15 cellular contexts compared by ENCODE assay signal in the genomic region with DNA sequence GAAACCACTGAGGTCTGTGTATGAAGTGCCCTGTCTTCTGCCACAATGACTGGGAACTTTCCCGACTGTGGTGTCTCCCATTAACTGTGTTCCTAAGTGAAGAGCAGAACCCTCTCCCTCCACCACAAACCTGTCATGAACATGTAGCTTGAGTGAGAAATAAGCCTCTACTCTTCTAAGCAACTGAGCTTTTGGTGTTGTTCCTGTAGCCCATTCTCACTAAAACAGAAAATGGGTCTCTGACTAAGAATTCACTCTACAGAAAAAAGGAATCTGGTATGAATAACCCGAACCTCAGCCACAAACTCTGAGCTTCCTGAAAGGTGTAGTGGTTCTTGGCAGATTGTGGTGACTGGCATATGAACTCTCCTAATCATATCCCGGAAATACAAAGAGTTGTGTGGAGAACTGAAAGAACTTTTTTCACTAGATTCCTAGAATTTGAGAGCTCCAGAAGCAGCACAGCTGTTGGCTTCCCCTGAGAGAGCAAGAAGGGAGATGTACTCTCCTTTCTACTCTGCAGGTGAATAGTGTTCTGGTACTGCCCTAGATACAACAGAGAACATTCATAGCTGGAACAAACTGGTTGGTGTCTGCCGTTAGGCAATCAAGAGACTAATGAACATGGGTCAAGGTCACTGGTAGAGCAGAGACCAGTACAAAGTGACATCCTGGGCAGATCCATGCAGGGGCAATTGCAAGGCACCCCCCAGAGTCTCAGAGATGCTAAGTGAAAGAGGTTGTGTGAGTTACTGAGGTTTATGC.
DNase-seq lines count a peak whose midpoint lies in the region; ATAC-seq, FAIRE-seq and TF ChIP-seq lines count a peak whose summit lies in the region.
"Had no signal": no experiment of that assay in that cellular context is flagged by ENCODE, and none has a peak within 500 bp of the region (broad histone marks: within the 10 kb centered on the region; RNA-seq: fewer than 3 reads in every experiment).

No MANE protein-coding gene starts in this region.

- no peaks in the 10 kb centered on the region for H3K79me2 ChIP-seq in GM12878 (ENCODE audit: control insufficient read depth, insufficient read depth, low read length)

- in situ Hi-C loops in GM12878 (cut with MboI) = no loop called here

- 0% methylated on average over 4 of the region's 4 CpGs for WGBS in GM12878 (ENCODE audit: insufficient coverage, insufficient replicate concordance, low lambda C conversion rate, missing lambda C conversion rate)

- no peak for TF ChIP-seq EP300 in GM12878 (IDR thresholded peaks at IDR 0.05; ENCODE audit: borderline replicate concordance in 1 of 2, control insufficient read depth in 1 of 2, low read depth in 2 of 2, low read length in 2 of 2)

- no peaks in the 10 kb centered on the region for H3K36me3 ChIP-seq in GM12878 (ENCODE audit: control insufficient read depth in 2 of 2, insufficient read depth in 2 of 2, low read length in 1 of 2)
- H3K36me3 ChIP-seq: HAP-1, left ventricle myocardium inferior had no signal

- no peak for TF ChIP-seq POLR2A in GM12878 (IDR thresholded peaks at IDR 0.05; ENCODE audit: low read depth, low read length)

- no peak overlapping the region for H3K4me3 ChIP-seq in GM12878
- H3K4me3 ChIP-seq: HAP-1, left ventricle myocardium inferior had no signal

- POLR2A ChIA-PET in GM12878 (lab: Charles Lee) = interaction anchor here (0.5 kb wide), 1 partner anchor 16 kb away, joined by 3 read pairs; no protein-coding TSS in a partner anchor

- no peak for FAIRE-seq in GM12878 (lab: Jason Lieb, UNC)
- FAIRE-seq: endometrium had no signal

- intact Hi-C loops in GM12878 (cut with micrococcal nuclease; ENCODE audit: unreplicated experiment) = no loop called here

- no peak for TF ChIP-seq CTCF in GM12878 (IDR thresholded peaks at IDR 0.05 in 2 of 3, conservative IDR thresholded peaks at IDR 0.05 in 1 of 3; ENCODE audit: control insufficient read depth in 2 of 3, extremely low read depth in 1 of 3, insufficient read depth in 1 of 3, low read depth in 3 of 3, low read length in 3 of 3)

- no peaks in the 10 kb centered on the region for H3K9me3 ChIP-seq in GM12878 (replicated peaks; ENCODE audit: control insufficient read depth, insufficient read depth, low read length)
- H3K9me3 ChIP-seq: HAP-1, left ventricle myocardium inferior had no signal

- CTCF ChIA-PET in GM12878 (lab: Yijun Ruan, JAX) = interaction anchor here (1.1 to 1.3 kb wide), 2 partner anchors 9 to 229 kb away, joined by 3 to 4 read pairs; no protein-coding TSS in a partner anchor

- H2AFZ ChIP-seq in GM12878 (ENCODE audit: control insufficient read depth, low read depth, low read length) = no peak overlapping the region

- SMC1A ChIA-PET in GM12878 (lab: Charles Lee; ENCODE audit: uncharacterized antibody, unreplicated experiment) = interaction anchor here (1.1 kb wide), 1 partner anchor 36 kb away, joined by 3 read pairs; no protein-coding TSS in a partner anchor

- RAD21 ChIA-PET in GM12878 (lab: Charles Lee; ENCODE audit: unreplicated experiment) = interaction anchor here (1.5 kb wide), 1 partner anchor 18 kb away, joined by 3 read pairs; no protein-coding TSS in a partner anchor

- no peaks in the 10 kb centered on the region; a peak in 1 of 4 replicates for H3K27me3 ChIP-seq in GM12878 (replicated peaks in 1 of 2; ENCODE audit: control insufficient read depth in 2 of 2, insufficient read depth in 2 of 2, low read length in 1 of 2)

- H4K20me1 ChIP-seq in GM12878 (ENCODE audit: control insufficient read depth, insufficient read depth) = no peaks in the 10 kb centered on the region

- no peak overlapping the region for H3K4me2 ChIP-seq in GM12878 (ENCODE audit: control insufficient read depth, insufficient read depth)

- peak; percentile 42 for DNase-seq in stimulated activated CD4-positive, alpha-beta T cell treated with anti-CD3 and anti-CD28 coated beads, Interleukin-1b, Interleukin-23, amount 100 ng/mL, for 48 hours
- DNase-seq in stimulated activated CD4-positive, alpha-beta T cell treated with anti-CD3 and anti-CD28 coated beads, Interleukin-2, amount 100 ng/mL, for 48 hours = no peak
- DNase-seq in GM12878 (ENCODE audit: low read depth, low spot score) (no peak), HuH-7.5 (ENCODE audit: low spot score) (no peak), NCI-H82 (lab: John Stamatoyannopoulos, UW) (no peak)
- DNase-seq: anterior cingulate cortex, DMS 273 treated with DMSO at 0.1 percent for 48 hours, left ventricle myocardium inferior, NCI-H1436 treated with DMSO at 0.1 percent for 48 hours, NCI-H345, T-cell had no signal

- peak; percentile 50 for ATAC-seq in HG02885 (IDR thresholded peaks at IDR 0.05; ENCODE audit: poor library complexity, unreplicated experiment)
- ATAC-seq in GM12878 = peak; percentile 53
- no peak for ATAC-seq in HG03280 (IDR thresholded peaks at IDR 0.05; ENCODE audit: unreplicated experiment)
- ATAC-seq: T-cell had no signal

- H3K4me1 ChIP-seq in GM12878 (ENCODE audit: control insufficient read depth, insufficient read depth, low read length) = no peaks in the 10 kb centered on the region
- H3K4me1 ChIP-seq: HAP-1, left ventricle myocardium inferior had no signal

- no TSS peak for BruUV-seq in GM12878 (replicated peaks; lab: Mats Ljungman, UMichigan)

- no peak overlapping the region for H3K27ac ChIP-seq in GM12878 (ENCODE audit: control insufficient read depth, insufficient read depth)
- H3K27ac ChIP-seq: left ventricle myocardium inferior had no signal

- no peak for TF ChIP-seq RAD21 in GM12878 (IDR thresholded peaks at IDR 0.05; ENCODE audit: insufficient read depth, low read depth, low read length)

- no peak overlapping the region for H3K9ac ChIP-seq in GM12878 (ENCODE audit: control insufficient read depth, insufficient read depth, low read length)

TF ChIP-seq in GM12878, 131 proteins besides CTCF, POLR2A, EP300 and RAD21:
- TF ChIP-seq FOS (IDR thresholded peaks at IDR 0.05; ENCODE audit: borderline replicate concordance, extremely low read depth, insufficient read length) = no peak
- TF ChIP-seq JUND (IDR thresholded peaks at IDR 0.05; ENCODE audit: low read depth, low read length) = no peak
- TF ChIP-seq, protein P1, sequence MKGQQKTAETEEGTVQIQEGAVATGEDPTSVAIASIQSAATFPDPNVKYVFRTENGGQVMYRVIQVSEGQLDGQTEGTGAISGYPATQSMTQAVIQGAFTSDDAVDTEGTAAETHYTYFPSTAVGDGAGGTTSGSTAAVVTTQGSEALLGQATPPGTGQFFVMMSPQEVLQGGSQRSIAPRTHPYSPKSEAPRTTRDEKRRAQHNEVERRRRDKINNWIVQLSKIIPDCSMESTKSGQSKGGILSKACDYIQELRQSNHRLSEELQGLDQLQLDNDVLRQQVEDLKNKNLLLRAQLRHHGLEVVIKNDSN (IDR thresholded peaks at IDR 0.05; ENCODE audit: borderline replicate concordance, extremely low read length, insufficient read depth, low read depth, low read length) = no peak
- TF ChIP-seq STAT3 (IDR thresholded peaks at IDR 0.05; ENCODE audit: low read depth, low read length) = no peak
- TF ChIP-seq, protein P2, sequence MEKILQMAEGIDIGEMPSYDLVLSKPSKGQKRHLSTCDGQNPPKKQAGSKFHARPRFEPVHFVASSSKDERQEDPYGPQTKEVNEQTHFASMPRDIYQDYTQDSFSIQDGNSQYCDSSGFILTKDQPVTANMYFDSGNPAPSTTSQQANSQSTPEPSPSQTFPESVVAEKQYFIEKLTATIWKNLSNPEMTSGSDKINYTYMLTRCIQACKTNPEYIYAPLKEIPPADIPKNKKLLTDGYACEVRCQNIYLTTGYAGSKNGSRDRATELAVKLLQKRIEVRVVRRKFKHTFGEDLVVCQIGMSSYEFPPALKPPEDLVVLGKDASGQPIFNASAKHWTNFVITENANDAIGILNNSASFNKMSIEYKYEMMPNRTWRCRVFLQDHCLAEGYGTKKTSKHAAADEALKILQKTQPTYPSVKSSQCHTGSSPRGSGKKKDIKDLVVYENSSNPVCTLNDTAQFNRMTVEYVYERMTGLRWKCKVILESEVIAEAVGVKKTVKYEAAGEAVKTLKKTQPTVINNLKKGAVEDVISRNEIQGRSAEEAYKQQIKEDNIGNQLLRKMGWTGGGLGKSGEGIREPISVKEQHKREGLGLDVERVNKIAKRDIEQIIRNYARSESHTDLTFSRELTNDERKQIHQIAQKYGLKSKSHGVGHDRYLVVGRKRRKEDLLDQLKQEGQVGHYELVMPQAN (conservative IDR thresholded peaks at IDR 0.05) = no peak
- no peak for TF ChIP-seq ASH2L (IDR thresholded peaks at IDR 0.05; ENCODE audit: borderline replicate concordance, low read depth)
- 0 out of 2 replicates have a peak, but pooled peaks have one; percentile 7 for TF ChIP-seq JUNB (IDR thresholded peaks at IDR 0.05)
- no peak for TF ChIP-seq POU2F2 (IDR thresholded peaks at IDR 0.05; ENCODE audit: borderline replicate concordance, low read depth, low read length)
- no peak for TF ChIP-seq TBL1XR1 (IDR thresholded peaks at IDR 0.05; ENCODE audit: low read depth, low read length)
- peak; percentile 52 for TF ChIP-seq RUNX3 (IDR thresholded peaks at IDR 0.05; ENCODE audit: low read length)
- no peak for TF ChIP-seq MEF2B (IDR thresholded peaks at IDR 0.05; ENCODE audit: partially characterized antibody, poor library complexity, severe bottlenecking)
- no peak for TF ChIP-seq SREBF1 (IDR thresholded peaks at IDR 0.05; ENCODE audit: low read length)
- no peak for TF ChIP-seq TCF12 (IDR thresholded peaks at IDR 0.05; ENCODE audit: low read depth, low read length)
- no peak for TF ChIP-seq RELA (IDR thresholded peaks at IDR 0.05; ENCODE audit: borderline replicate concordance, partially characterized antibody)
- TF ChIP-seq, protein P3, sequence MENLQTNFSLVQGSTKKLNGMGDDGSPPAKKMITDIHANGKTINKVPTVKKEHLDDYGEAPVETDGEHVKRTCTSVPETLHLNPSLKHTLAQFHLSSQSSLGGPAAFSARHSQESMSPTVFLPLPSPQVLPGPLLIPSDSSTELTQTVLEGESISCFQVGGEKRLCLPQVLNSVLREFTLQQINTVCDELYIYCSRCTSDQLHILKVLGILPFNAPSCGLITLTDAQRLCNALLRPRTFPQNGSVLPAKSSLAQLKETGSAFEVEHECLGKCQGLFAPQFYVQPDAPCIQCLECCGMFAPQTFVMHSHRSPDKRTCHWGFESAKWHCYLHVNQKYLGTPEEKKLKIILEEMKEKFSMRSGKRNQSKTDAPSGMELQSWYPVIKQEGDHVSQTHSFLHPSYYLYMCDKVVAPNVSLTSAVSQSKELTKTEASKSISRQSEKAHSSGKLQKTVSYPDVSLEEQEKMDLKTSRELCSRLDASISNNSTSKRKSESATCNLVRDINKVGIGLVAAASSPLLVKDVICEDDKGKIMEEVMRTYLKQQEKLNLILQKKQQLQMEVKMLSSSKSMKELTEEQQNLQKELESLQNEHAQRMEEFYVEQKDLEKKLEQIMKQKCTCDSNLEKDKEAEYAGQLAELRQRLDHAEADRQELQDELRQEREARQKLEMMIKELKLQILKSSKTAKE (IDR thresholded peaks at IDR 0.05; ENCODE audit: low read depth, poor library complexity, severe bottlenecking) = no peak
- TF ChIP-seq KLF5 (IDR thresholded peaks at IDR 0.05; ENCODE audit: partially characterized antibody) = no peak
TF ChIP-seq in GM12878: peak in this region for 2.
